Comparison of ENCODE assay signal across 14 cellular contexts in genomic region chr4:99722662-99723061, GRCh38.
DNase-seq lines count a peak whose midpoint lies in the region; ATAC-seq, FAIRE-seq and TF ChIP-seq lines count a peak whose summit lies in the region.
"Had no signal": no experiment of that assay in that cellular context is flagged by ENCODE, and none has a peak within 500 bp of the region (broad histone marks: within the 10 kb centered on the region; RNA-seq: fewer than 3 reads in every experiment).

No MANE protein-coding gene starts in this region.

- H3K4me2 ChIP-seq in HepG2 (ENCODE audit: low read depth, low read length) = no peak overlapping the region

- intact Hi-C loops in transverse colon (cut with DNase I; ENCODE audit: low total_unique reads) (no loop called here), HepG2 (cut with micrococcal nuclease; ENCODE audit: unreplicated experiment) (loop anchor here (5.0 kb wide), 1 partner anchor 160 kb away; the partner anchor contains the start of gene TRMT10A)

- in situ Hi-C loops in transverse colon (cut with MboI; ENCODE audit: low pct_ligation_motif_present in 1 of 4, low pct_unique_long_range_greater_than_20kb in 1 of 4, low sequenced_read_pairs in 3 of 4) = no loop called here
- in situ Hi-C loops in HepG2 (cut with HindIII; ENCODE audit: extremely low pct_ligation_motif_present, low pct_unique_long_range_greater_than_20kb) = no loop called here

- peak overlapping the region; percentile 58 to 93 (median 80) for H3K27ac ChIP-seq in gastroesophageal sphincter
- peak overlapping the region; percentile 19 for H3K27ac ChIP-seq in muscle layer of colon (ENCODE audit: low read depth, low read length)
- H3K27ac ChIP-seq in transverse colon = peak overlapping the region; percentile 24 to 71 (median 68)
- no peak overlapping the region for H3K27ac ChIP-seq in HepG2 (ENCODE audit: extremely low read length, insufficient read depth, low read length)
- H3K27ac ChIP-seq: SJSA1 had no signal

- H3K9ac ChIP-seq in muscle layer of colon (ENCODE audit: low read length) = no peak overlapping the region
- H3K9ac ChIP-seq in HepG2 (ENCODE audit: insufficient read depth, low read depth, low read length) = no peak overlapping the region

- H3K36me3 ChIP-seq in gastroesophageal sphincter = no peaks in the 10 kb centered on the region
- H3K36me3 ChIP-seq in muscle layer of colon (ENCODE audit: insufficient read depth, low read length) = no peaks in the 10 kb centered on the region
- no peaks in the 10 kb centered on the region for H3K36me3 ChIP-seq in transverse colon
- H3K36me3 ChIP-seq in HepG2 (replicated peaks in 1 of 2; ENCODE audit: control insufficient read depth in 1 of 2, insufficient read depth in 2 of 2, low read length in 2 of 2) = no peaks in the 10 kb centered on the region
- H3K36me3 ChIP-seq: MG63, SJSA1 had no signal

- WGBS in gastroesophageal sphincter (ENCODE audit: low coverage in 1 of 2), 2 donors = 55 to 61% methylated on average over 3 to 4 of the region's 4 CpGs
- 32 to 53% methylated on average over 2 to 4 of the region's 4 CpGs for whole genome bisulfite sequencing in transverse colon (ENCODE audit: low coverage in 1 of 2), 2 donors
- 48% methylated on average over 4 of the region's 4 CpGs for WGBS in HepG2 (ENCODE audit: low lambda C conversion rate)

- no peak overlapping the region for H2AFZ ChIP-seq in HepG2 (ENCODE audit: low read length)

- no peak for ATAC-seq in gastroesophageal sphincter
- ATAC-seq in HepG2 = no peak

- no peaks in the 10 kb centered on the region for H4K20me1 ChIP-seq in HepG2 (ENCODE audit: insufficient read depth, low read length)

- H3K4me1 ChIP-seq in gastroesophageal sphincter (peaks cover 0 to 41% (median 17%) of the 10 kb centered on the region in 3 donors), muscle layer of colon (ENCODE audit: insufficient read depth, low read length) (peaks cover 30% of the 10 kb centered on the region), transverse colon (peaks cover 6 to 15% (median 9%) of the 10 kb centered on the region in 4 donors), HepG2 (ENCODE audit: insufficient read depth, low read length) (peaks cover 15% of the 10 kb centered on the region; the same call in 1 of the 2 replicates)

- POLR2A ChIA-PET in HepG2 (lab: Yijun Ruan, JAX) = no interaction called here

- no peak for FAIRE-seq in HepG2 (lab: Jason Lieb, UNC)

- TF ChIP-seq CTCF in gastroesophageal sphincter (IDR thresholded peaks at IDR 0.05) (no peak), transverse colon (IDR thresholded peaks at IDR 0.05) (no peak), HepG2 (CRISPR knock-in tag; IDR thresholded peaks at IDR 0.05) (no peak)

- no peaks in the 10 kb centered on the region for H3K27me3 ChIP-seq in gastroesophageal sphincter
- no peaks in the 10 kb centered on the region for H3K27me3 ChIP-seq in muscle layer of colon (ENCODE audit: control insufficient read depth in 1 of 2, insufficient read depth in 2 of 2, low read length in 2 of 2)
- H3K27me3 ChIP-seq in transverse colon = no peaks in the 10 kb centered on the region
- H3K27me3 ChIP-seq in HepG2 (ENCODE audit: control insufficient read depth in 1 of 2, insufficient read depth in 2 of 2, low read length in 2 of 2) = no peaks in the 10 kb centered on the region
- H3K27me3 ChIP-seq: MG63, SJSA1 had no signal

- DNase-seq in NCI-H2171 treated with DMSO at 0.1 percent for 48 hours (lab: John Stamatoyannopoulos, UW) (peak; percentile 12), NCI-H2171 (lab: John Stamatoyannopoulos, UW) (no peak), transverse colon (no peak), HepG2 (ENCODE audit: low spot score) (no peak), activated gamma-delta T cell treated with Interleukin-2 at 50 U/mL for 16 hours (no peak)
- no peak for DNase-seq in activated CD4-positive, alpha-beta T cell treated with anti-CD3 and anti-CD28 coated beads, Interleukin-2, amount 50 U/mL, for 1 hour
- DNase-seq: 8988T; activated CD4-positive, alpha-beta memory T cell treated with anti-CD3 and anti-CD28 coated beads for 36 hours; CD4-positive, alpha-beta memory T cell; MG63; stimulated activated CD4-positive, alpha-beta T cell treated with anti-CD3 and anti-CD28 coated beads, Interleukin-2, amount 100 ng/mL, for 48 hours had no signal

- no peaks in the 10 kb centered on the region for H3K79me2 ChIP-seq in HepG2 (ENCODE audit: insufficient read depth, low read length)

- H3K9me3 ChIP-seq in gastroesophageal sphincter (no peaks in the 10 kb centered on the region), muscle layer of colon (ENCODE audit: low read length) (no peaks in the 10 kb centered on the region), transverse colon (no peaks in the 10 kb centered on the region), HepG2 (ENCODE audit: low read length) (no peaks in the 10 kb centered on the region)
- H3K9me3 ChIP-seq: MG63, SJSA1 had no signal

- CTCF ChIA-PET in HepG2 (lab: Yijun Ruan, JAX; ENCODE audit: low intra/inter-chr PET ratio, low total read pairs) = no interaction called here

- no TSS peak for BruUV-seq in HepG2 (replicated peaks; lab: Mats Ljungman, UMichigan)

- TF ChIP-seq EP300 in gastroesophageal sphincter (IDR thresholded peaks at IDR 0.05) (no peak), transverse colon (IDR thresholded peaks at IDR 0.05; ENCODE audit: low read depth) (no peak), HepG2 (IDR thresholded peaks at IDR 0.05; ENCODE audit: low read depth in 2 of 2, low read length in 2 of 2) (no peak), HepG2 (CRISPR knock-in tag; IDR thresholded peaks at IDR 0.05; ENCODE audit: borderline replicate concordance) (no peak)

- TF ChIP-seq RAD21 in HepG2 (CRISPR knock-in tag; IDR thresholded peaks at IDR 0.05) = no peak

- TF ChIP-seq POLR2A in gastroesophageal sphincter (IDR thresholded peaks at IDR 0.05) = no peak
- TF ChIP-seq POLR2A in transverse colon (IDR thresholded peaks at IDR 0.05) = no peak
- TF ChIP-seq POLR2A in HepG2 (IDR thresholded peaks at IDR 0.05; ENCODE audit: insufficient read depth in 1 of 2, low read depth in 2 of 2, low read length in 2 of 2) = no peak

- H3K4me3 ChIP-seq in gastroesophageal sphincter (no peak overlapping the region), muscle layer of colon (ENCODE audit: low read depth in 1 of 2, low read length in 2 of 2) (no peak overlapping the region), transverse colon (no peak overlapping the region), HepG2 (replicated peaks in 1 of 3; ENCODE audit: insufficient read depth in 1 of 3, low read depth in 2 of 3, low read length in 3 of 3) (no peak overlapping the region)
- H3K4me3 ChIP-seq: MG63, SJSA1 had no signal

TF ChIP-seq in HepG2, 621 proteins besides CTCF, POLR2A, EP300 and RAD21:
- no peak for TF ChIP-seq ZBTB7A (CRISPR knock-in tag; IDR thresholded peaks at IDR 0.05)
- no peak for TF ChIP-seq ZSCAN31 (CRISPR knock-in tag; IDR thresholded peaks at IDR 0.05; ENCODE audit: low read depth)
- no peak for TF ChIP-seq NFE2L2 (IDR thresholded peaks at IDR 0.05; ENCODE audit: low read length)
- no peak for TF ChIP-seq ZZZ3 (CRISPR knock-in tag; IDR thresholded peaks at IDR 0.05; ENCODE audit: borderline replicate concordance)
- TF ChIP-seq NR1H2 (CRISPR knock-in tag; IDR thresholded peaks at IDR 0.05; ENCODE audit: borderline replicate concordance, low read depth) = no peak
- no peak for TF ChIP-seq NFKB2 (CRISPR knock-in tag; IDR thresholded peaks at IDR 0.05; ENCODE audit: borderline replicate concordance)
- no peak for TF ChIP-seq ARNT (IDR thresholded peaks at IDR 0.05)
- no peak for TF ChIP-seq CERS6 (CRISPR knock-in tag; IDR thresholded peaks at IDR 0.05)
- TF ChIP-seq ZNF883 (CRISPR knock-in tag; IDR thresholded peaks at IDR 0.05; ENCODE audit: not compliant biosample characterization) = no peak
- no peak for TF ChIP-seq RCOR2 (CRISPR knock-in tag; IDR thresholded peaks at IDR 0.05)
- no peak for TF ChIP-seq TARDBP (CRISPR knock-in tag; IDR thresholded peaks at IDR 0.05)
- TF ChIP-seq THAP9 (CRISPR knock-in tag; IDR thresholded peaks at IDR 0.05; ENCODE audit: borderline replicate concordance) = no peak
- no peak for TF ChIP-seq ZNF253 (CRISPR knock-in tag; IDR thresholded peaks at IDR 0.05; ENCODE audit: borderline replicate concordance)
